8 cellular contexts compared by ENCODE assay signal in genomic region chr15:74958320-74958907, GRCh38. TPM values are rescaled to one million over a fixed set of nuclear protein-coding genes. Genes with fewer than 3 reads are reported as not detected.
DNase-seq lines count a peak whose midpoint lies in the region; FAIRE-seq and TF ChIP-seq lines count a peak whose summit lies in the region.

No MANE protein-coding gene starts in this region.

- peak overlapping the region; percentile 70 for H3K4me3 Mint-ChIP-seq in stimulated activated naive CD8-positive, alpha-beta T cell treated with anti-CD3 and anti-CD28 coated beads, Interleukin-15, Interleukin-2, amounts not matched to agents 100 ng/mL and 50 ng/mL, for 24 hours

- TF ChIP-seq CTCF in brain microvascular endothelial cell (IDR thresholded peaks at IDR 0.05; ENCODE audit: low read depth, low read length, missing control alignments) (peak; percentile 46), kidney (IDR thresholded peaks at IDR 0.05; ENCODE audit: borderline replicate concordance, extremely low read depth, insufficient read depth) (peak; percentile 36)

- no peak overlapping the region for H3K27ac ChIP-seq in brain microvascular endothelial cell
- no peak overlapping the region for H3K27ac ChIP-seq in kidney (ENCODE audit: low read depth in 2 of 2, low read length in 2 of 2)

- H3K36me3 ChIP-seq in brain microvascular endothelial cell (replicated peaks) (no peaks in the 10 kb centered on the region), kidney (ENCODE audit: control insufficient read depth in 1 of 2, insufficient read depth in 2 of 2, low read length in 2 of 2) (no peaks in the 10 kb centered on the region)

- in situ Hi-C loops in brain microvascular endothelial cell (cut with HindIII; ENCODE audit: low pct_ligation_motif_present, low sequenced_read_pairs) = no loop called here

- H3K27me3 Mint-ChIP-seq in stimulated activated naive CD8-positive, alpha-beta T cell treated with anti-CD3 and anti-CD28 coated beads, Interleukin-15, Interleukin-2, amounts not matched to agents 100 ng/mL and 50 ng/mL, for 24 hours = peaks cover 48% of the 10 kb centered on the region

- no peaks in the 10 kb centered on the region for H3K36me3 Mint-ChIP-seq in stimulated activated naive CD8-positive, alpha-beta T cell treated with anti-CD3 and anti-CD28 coated beads, Interleukin-15, Interleukin-2, amounts not matched to agents 100 ng/mL and 50 ng/mL, for 24 hours (ENCODE audit: low read depth)

- intact Hi-C loops in kidney (cut with DNase I) = no loop called here

- peaks cover 4% of the 10 kb centered on the region for H3K27me3 ChIP-seq in brain microvascular endothelial cell (replicated peaks)

- FAIRE-seq in kidney (lab: Jason Lieb, UNC) = no peak
- FAIRE-seq in H54 (lab: Jason Lieb, UNC) = no peak

- no peak overlapping the region for H3K27ac Mint-ChIP-seq in stimulated activated naive CD8-positive, alpha-beta T cell treated with anti-CD3 and anti-CD28 coated beads, Interleukin-15, Interleukin-2, amounts not matched to agents 100 ng/mL and 50 ng/mL, for 24 hours

- no peaks in the 10 kb centered on the region for H3K9me3 Mint-ChIP-seq in stimulated activated naive CD8-positive, alpha-beta T cell treated with anti-CD3 and anti-CD28 coated beads, Interleukin-15, Interleukin-2, amounts not matched to agents 100 ng/mL and 50 ng/mL, for 24 hours

- H3K9me3 ChIP-seq in kidney (ENCODE audit: control insufficient read depth in 1 of 2, low read length in 2 of 2) = no peaks in the 10 kb centered on the region

- DNase-seq in AG08395 (ENCODE audit: low spot score) (peak; percentile 67), HCEC 1CT (peak; percentile 45), brain microvascular endothelial cell (no peak), kidney (peak; percentile 88), A172 (ENCODE audit: low spot score) (no peak), NCI-H1436 treated with DMSO at 0.1 percent for 48 hours (lab: John Stamatoyannopoulos, UW) (no peak), H54 (ENCODE audit: insufficient read length, low spot score) (no peak)

- no peak; the same call in 1 of the 2 replicates for TF ChIP-seq POLR2A in H54 (IDR thresholded peaks at IDR 0.05; ENCODE audit: low read depth, low read length)

- H3K4me3 ChIP-seq in brain microvascular endothelial cell (ENCODE audit: low read depth, low read length) (peak overlapping the region; percentile 59), kidney (ENCODE audit: low read length in 2 of 2) (peak overlapping the region; percentile 28 to 55)

- peaks cover 12 to 18% of the 10 kb centered on the region in 2 donors for H3K4me1 ChIP-seq in kidney (ENCODE audit: control insufficient read depth in 1 of 2, insufficient read depth in 1 of 2, low read depth in 1 of 2, low read length in 2 of 2)

- H3K9ac ChIP-seq in kidney (ENCODE audit: low read length in 2 of 2) = peak overlapping the region in 1 of 2 donors; percentile 46

- peaks cover 55% of the 10 kb centered on the region for H3K4me1 Mint-ChIP-seq in stimulated activated naive CD8-positive, alpha-beta T cell treated with anti-CD3 and anti-CD28 coated beads, Interleukin-15, Interleukin-2, amounts not matched to agents 100 ng/mL and 50 ng/mL, for 24 hours (ENCODE audit: low read depth)

RNA-seq across cellular contexts. Expression of gene RPP25, which starts 1.8 kb away (rescaled TPM):
- 7.2 TPM for total RNA-seq in kidney
- polyA plus RNA-seq in kidney (ENCODE audit: insufficient read depth, low read depth, low replicate concordance) = 7.3 TPM
- total RNA-seq in A172 (2014; rRNA removed; shearing (Covaris generic)) = 1.1 and 1.5 TPM in 2 replicates

RNA-seq across cellular contexts. Expression of gene COX5A, which starts 20.5 kb away (rescaled TPM):
- 150 TPM for total RNA-seq in kidney
- 701 TPM for polyA plus RNA-seq in kidney (ENCODE audit: insufficient read depth, low read depth, low replicate concordance)
- 124 and 129 TPM in 2 replicates for total RNA-seq in A172 (2014; rRNA removed; shearing (Covaris generic))

RNA-seq across cellular contexts. Expression of gene SCAMP5, which starts 36.9 kb away (rescaled TPM):
- 13.4 TPM for total RNA-seq in kidney
- polyA plus RNA-seq in kidney (ENCODE audit: insufficient read depth, low read depth, low replicate concordance) = 29.5 TPM
- 4.7 and 5.9 TPM in 2 replicates for total RNA-seq in A172 (2014; rRNA removed; shearing (Covaris generic))

RNA-seq across cellular contexts. Expression of gene FAM219B, which starts 51.8 kb away (rescaled TPM):
- total RNA-seq in kidney = 76.5 TPM
- polyA plus RNA-seq in kidney (ENCODE audit: insufficient read depth, low read depth, low replicate concordance) = 41.7 TPM
- 26.6 and 28.6 TPM in 2 replicates for total RNA-seq in A172 (2014; rRNA removed; shearing (Covaris generic))

Comparison
In these comparisons a context has a peak if more than half of its experiments do, and no peak if none do; other contexts are left out.
1. DNase-seq: peak in AG08395 (single experiment), HCEC 1CT (single experiment) and kidney (single experiment); none in brain microvascular endothelial cell (single experiment), A172 (single experiment), NCI-H1436 treated with DMSO at 0.1 percent for 48 hours (single experiment) and H54 (single experiment).